13 cellular contexts compared by ENCODE assay signal in the genomic region with DNA sequence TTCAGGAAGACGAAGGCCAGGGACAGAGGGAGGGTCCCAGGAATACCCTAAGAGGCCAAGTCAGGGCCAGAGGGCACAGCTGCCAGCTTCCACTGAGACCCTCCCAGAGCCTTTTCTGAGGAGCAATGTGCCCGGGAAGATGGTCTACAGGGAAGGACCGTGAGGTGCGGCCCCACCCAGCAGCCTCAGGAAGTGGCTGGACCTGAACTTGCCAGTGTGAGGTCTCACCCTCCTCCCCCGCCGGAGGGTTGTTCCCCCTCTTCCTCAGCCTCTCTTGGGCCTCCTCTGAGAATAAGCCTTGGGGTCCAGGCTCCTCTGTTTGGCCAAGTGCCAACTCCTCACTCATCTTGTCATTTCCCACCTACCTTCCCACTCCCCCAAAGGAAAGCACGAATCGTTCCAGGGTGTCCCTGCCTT. TPM values are rescaled to one million over a fixed set of nuclear protein-coding genes. Genes with fewer than 3 reads are reported as not detected.
DNase-seq lines count a peak whose midpoint lies in the region; ATAC-seq, FAIRE-seq and TF ChIP-seq lines count a peak whose summit lies in the region.
"Had no signal": no experiment of that assay in that cellular context is flagged by ENCODE, and none has a peak within 500 bp of the region (broad histone marks: within the 10 kb centered on the region; RNA-seq: fewer than 3 reads in every experiment).

No MANE protein-coding gene starts in this region.

- H3K27ac Mint-ChIP-seq in astrocyte (ENCODE audit: unreplicated experiment) (no peak overlapping the region), osteocyte (ENCODE audit: unreplicated experiment) (no peak overlapping the region), H9 (no peak overlapping the region; a peak in 1 of 7 replicates)
- H3K27ac Mint-ChIP-seq: activated T-helper 1 cell treated with anti-CD3 and anti-CD28 coated beads, Interleukin-12 subunit alpha, Interleukin-12 subunit beta, Interleukin-2, Interleukin-4 antibody, amounts not matched to agents 30 ng/mL and 10 ng/mL and 1 ng/mL, durations not matched to agents 14 hours and 24 hours and 36 hours had no signal

- H3K56ac ChIP-seq in H9 (ENCODE audit: insufficient read length, low read depth, low read length) = no peak overlapping the region

- H2BK120ac ChIP-seq in H9 (ENCODE audit: low read depth, low read length, poor library complexity, severe bottlenecking) = no peak overlapping the region

- no peak overlapping the region for H4K91ac ChIP-seq in H9 (ENCODE audit: insufficient read length, low read depth, low read length)

- H3K4me2 ChIP-seq in astrocyte (ENCODE audit: low read length) = no peak overlapping the region
- peak overlapping the region; percentile 53 for H3K4me2 ChIP-seq in endothelial cell of umbilical vein (ENCODE audit: insufficient read depth, low read length)
- no peak overlapping the region for H3K4me2 ChIP-seq in H9 (ENCODE audit: insufficient read depth, insufficient read length, low read length)
- H3K4me2 ChIP-seq: BLaER1 had no signal

- no peak overlapping the region for H4K8ac ChIP-seq in H9 (replicated peaks; ENCODE audit: insufficient read length, low read depth, low read length)

- H3K4me1 ChIP-seq in astrocyte (ENCODE audit: insufficient read depth, low read length) (peaks cover 20% of the 10 kb centered on the region), endothelial cell of umbilical vein (ENCODE audit: control insufficient read depth, extremely low read depth, insufficient read depth, low read length) (peaks cover 17% of the 10 kb centered on the region), muscle layer of duodenum (ENCODE audit: control insufficient read depth in 1 of 2, insufficient read depth in 2 of 2, low read length in 2 of 2) (no peaks in the 10 kb centered on the region), aorta (ENCODE audit: control insufficient read depth in 1 of 2, insufficient read depth in 2 of 2, low read length in 2 of 2) (no peaks in the 10 kb centered on the region), H9 (ENCODE audit: insufficient read depth, low read length) (no peaks in the 10 kb centered on the region; the same call in 1 of the 2 replicates)
- H3K4me1 ChIP-seq: BLaER1 had no signal

- CTCF ChIA-PET in endothelial cell of umbilical vein (lab: Charles Lee) = interaction anchor here (0.7 to 7.3 kb wide), 18 partner anchors 9 to 345 kb away, joined by 3 to 130 read pairs (median 4); partner anchors contain the start of gene SHB

- H3T11ph ChIP-seq in H9 (ENCODE audit: low read length) = no peak overlapping the region

- no peak overlapping the region for H3K4me3 Mint-ChIP-seq in astrocyte (ENCODE audit: unreplicated experiment)
- H3K4me3 Mint-ChIP-seq in osteocyte (ENCODE audit: unreplicated experiment) = no peak overlapping the region
- no peak overlapping the region for H3K4me3 Mint-ChIP-seq in H9
- H3K4me3 Mint-ChIP-seq: activated T-helper 1 cell treated with anti-CD3 and anti-CD28 coated beads, Interleukin-12 subunit alpha, Interleukin-12 subunit beta, Interleukin-2, Interleukin-4 antibody, amounts not matched to agents 30 ng/mL and 10 ng/mL and 1 ng/mL, durations not matched to agents 14 hours and 24 hours and 36 hours; naive thymus-derived CD8-positive, alpha-beta T cell had no signal

- 67 to 69% methylated on average over 8 of the region's 8 CpGs for WGBS in aorta, 2 donors
- no CpG with 5 or more reads among the region's 8 CpGs for WGBS in H9 (ENCODE audit: extremely low coverage, insufficient read length, low lambda C conversion rate)

- no TSS peak for BruUV-seq in endothelial cell of umbilical vein (replicated peaks; lab: Mats Ljungman, UMichigan)

- H2BK5ac ChIP-seq in H9 (ENCODE audit: insufficient read length, low read length) = no peak overlapping the region

- H3K4me3 ChIP-seq in astrocyte (ENCODE audit: insufficient read depth, low read depth, low read length) = no peak overlapping the region
- no peak overlapping the region for H3K4me3 ChIP-seq in endothelial cell of umbilical vein (replicated peaks in 1 of 3; ENCODE audit: insufficient read depth in 1 of 3, low read depth in 1 of 3, low read length in 3 of 3)
- no peak overlapping the region for H3K4me3 ChIP-seq in muscle layer of duodenum (ENCODE audit: low read depth in 1 of 2, low read length in 2 of 2)
- H3K4me3 ChIP-seq in aorta (ENCODE audit: low read length in 2 of 2) = no peak overlapping the region
- H3K4me3 ChIP-seq: BLaER1 had no signal

- no peak overlapping the region for H3K23ac ChIP-seq in H9 (ENCODE audit: insufficient read length, low read depth, low read length)

- H3K36me3 ChIP-seq in astrocyte (ENCODE audit: insufficient read depth, low read length) (peaks cover 4% of the 10 kb centered on the region), endothelial cell of umbilical vein (ENCODE audit: control insufficient read depth in 2 of 2, extremely low read depth in 1 of 2, insufficient read depth in 2 of 2, low read length in 2 of 2) (peaks cover 0 to 5% of the 10 kb centered on the region in 2 experiments), muscle layer of duodenum (ENCODE audit: control insufficient read depth in 1 of 2, insufficient read depth in 2 of 2, low read length in 2 of 2) (peaks cover 5 to 10% of the 10 kb centered on the region in 2 donors), aorta (ENCODE audit: control insufficient read depth in 1 of 2, insufficient read depth in 2 of 2, low read length in 1 of 2) (no peaks in the 10 kb centered on the region)
- H3K36me3 ChIP-seq: BLaER1 had no signal

- no peak overlapping the region for H4K5ac ChIP-seq in H9 (ENCODE audit: insufficient read length, low read depth, low read length)

- no peak overlapping the region for H2BK20ac ChIP-seq in H9 (ENCODE audit: low read depth, low read length, poor library complexity, severe bottlenecking)

- no peaks in the 10 kb centered on the region for H3K9me3 ChIP-seq in astrocyte (ENCODE audit: insufficient read depth, low read depth, low read length)
- no peaks in the 10 kb centered on the region for H3K9me3 ChIP-seq in endothelial cell of umbilical vein (replicated peaks; ENCODE audit: control insufficient read depth, insufficient read depth, low read length)
- H3K9me3 ChIP-seq in muscle layer of duodenum (ENCODE audit: control insufficient read depth in 1 of 2, low read length in 2 of 2) = no peaks in the 10 kb centered on the region
- H3K9me3 ChIP-seq in aorta (ENCODE audit: control insufficient read depth, low read length) = no peaks in the 10 kb centered on the region
- no peaks in the 10 kb centered on the region for H3K9me3 ChIP-seq in H9 (ENCODE audit: control insufficient read depth, low read depth, low read length)
- H3K9me3 ChIP-seq: BLaER1 had no signal

- H4K20me1 ChIP-seq in astrocyte (ENCODE audit: insufficient read depth, low read length) (peaks cover 6% of the 10 kb centered on the region), endothelial cell of umbilical vein (replicated peaks; ENCODE audit: control insufficient read depth, extremely low read depth, insufficient read depth, low read length) (no peaks in the 10 kb centered on the region), H9 (ENCODE audit: control insufficient read depth, insufficient read depth, insufficient read length) (no peaks in the 10 kb centered on the region)
- H4K20me1 ChIP-seq: BLaER1 had no signal

- H3K18ac ChIP-seq in H9 (ENCODE audit: insufficient read length, low read depth, low read length) = no peak overlapping the region

- no peak for DNase-seq in astrocyte (ENCODE audit: low read depth)
- DNase-seq in endothelial cell of umbilical vein (ENCODE audit: low read depth, low spot score) = peak; percentile 28
- DNase-seq in substantia nigra (lab: John Stamatoyannopoulos, UW) = no peak
- DNase-seq in aorta = no peak
- DNase-seq in osteocyte (ENCODE audit: extremely low spot score, unreplicated experiment) = no peak
- DNase-seq in H9 = no peak
- DNase-seq: naive thymus-derived CD8-positive, alpha-beta T cell; NCI-H2107 had no signal

- H3K23me2 ChIP-seq in H9 (ENCODE audit: insufficient read length, low read depth, low read length, poor library complexity, severe bottlenecking) = no peaks in the 10 kb centered on the region

- H2BK15ac ChIP-seq in H9 (ENCODE audit: low read depth, low read length) = no peak overlapping the region

- no peak overlapping the region for H3K14ac ChIP-seq in H9 (ENCODE audit: insufficient read depth, low read length)

- H3K9ac ChIP-seq in astrocyte (ENCODE audit: low read length) (peak overlapping the region; percentile 10), endothelial cell of umbilical vein (replicated peaks; ENCODE audit: extremely low read depth, insufficient read depth, low read length) (peak overlapping the region; percentile 42), H9 (ENCODE audit: extremely low read depth, insufficient read length, low read length) (no peak overlapping the region)
- H3K9ac ChIP-seq: BLaER1 had no signal

- H3K9me1 ChIP-seq in endothelial cell of umbilical vein (replicated peaks; ENCODE audit: control insufficient read depth, extremely low read depth, insufficient read depth, low read length) = no peaks in the 10 kb centered on the region

- peaks cover 28% of the 10 kb centered on the region for H3K36me3 Mint-ChIP-seq in astrocyte (ENCODE audit: low read depth, unreplicated experiment)
- H3K36me3 Mint-ChIP-seq in osteocyte (ENCODE audit: unreplicated experiment) = peaks cover 9% of the 10 kb centered on the region
- H3K36me3 Mint-ChIP-seq in H9 (ENCODE audit: insufficient read depth in 1 of 3, low read depth in 3 of 3) = peaks cover 0 to 8% (median 0%) of the 10 kb centered on the region in 3 experiments; a peak in 1 of 7 replicates
- H3K36me3 Mint-ChIP-seq: naive thymus-derived CD8-positive, alpha-beta T cell had no signal

- H3K79me2 ChIP-seq in astrocyte (ENCODE audit: insufficient read depth, low read length) = peaks cover 9% of the 10 kb centered on the region
- no peaks in the 10 kb centered on the region for H3K79me2 ChIP-seq in endothelial cell of umbilical vein (ENCODE audit: control insufficient read depth, insufficient read depth, low read length)
- no peaks in the 10 kb centered on the region for H3K79me2 ChIP-seq in H9 (ENCODE audit: insufficient read depth, low read length)

- H2AK5ac ChIP-seq in H9 (ENCODE audit: insufficient read length, low read length) = no peak overlapping the region

- no peaks in the 10 kb centered on the region for H3K79me1 ChIP-seq in H9 (ENCODE audit: insufficient read depth, low read depth, low read length, poor library complexity, severe bottlenecking)

- no peak overlapping the region for H3K4ac ChIP-seq in H9 (ENCODE audit: low read depth, low read length)

- POLR2A ChIA-PET in endothelial cell of umbilical vein (lab: Charles Lee) = interaction anchor here (0.7 to 1.0 kb wide), 3 partner anchors 53 to 418 kb away, joined by 3 to 4 read pairs (median 4); no protein-coding TSS in a partner anchor

- H2BK12ac ChIP-seq in H9 (ENCODE audit: insufficient read length, low read depth, low read length) = no peak overlapping the region

- no peak overlapping the region for H2AFZ ChIP-seq in astrocyte (ENCODE audit: low read depth, low read length)
- no peak overlapping the region for H2AFZ ChIP-seq in endothelial cell of umbilical vein (ENCODE audit: low read depth, low read length)
- H2AFZ ChIP-seq in H9 (ENCODE audit: low read length) = no peak overlapping the region

- FAIRE-seq in astrocyte (lab: Jason Lieb, UNC) (no peak), endothelial cell of umbilical vein (lab: Jason Lieb, UNC) (no peak)
- FAIRE-seq: RCC 7860 had no signal

- H3K9me3 Mint-ChIP-seq in astrocyte (ENCODE audit: unreplicated experiment) = no peaks in the 10 kb centered on the region
- no peaks in the 10 kb centered on the region for H3K9me3 Mint-ChIP-seq in osteocyte (ENCODE audit: unreplicated experiment)
- no peaks in the 10 kb centered on the region for H3K9me3 Mint-ChIP-seq in H9
- H3K9me3 Mint-ChIP-seq: activated T-helper 1 cell treated with anti-CD3 and anti-CD28 coated beads, Interleukin-12 subunit alpha, Interleukin-12 subunit beta, Interleukin-2, Interleukin-4 antibody, amounts not matched to agents 30 ng/mL and 10 ng/mL and 1 ng/mL, durations not matched to agents 14 hours and 24 hours and 36 hours; naive thymus-derived CD8-positive, alpha-beta T cell had no signal

- TF ChIP-seq CTCF in astrocyte (IDR thresholded peaks at IDR 0.05; ENCODE audit: insufficient read depth, low read depth, low read length) = no peak
- TF ChIP-seq CTCF in endothelial cell of umbilical vein (IDR thresholded peaks at IDR 0.05; ENCODE audit: extremely low read depth in 1 of 2, insufficient read depth in 1 of 2, low read depth in 1 of 2, low read length in 2 of 2) = no peak
- TF ChIP-seq CTCF in osteocyte (IDR thresholded peaks at IDR 0.05) = no peak
- no peak for TF ChIP-seq CTCF in H9 (conservative IDR thresholded peaks at IDR 0.05)

- intact Hi-C loops in endothelial cell of umbilical vein (cut with micrococcal nuclease) = loop anchor here (1.0 to 2.0 kb wide), 6 partner anchors 21 to 150 kb away; no protein-coding TSS in a partner anchor
- intact Hi-C loops in aorta (cut with DNase I) = loop anchor here in 1 of 2 donors (5.0 to 10.0 kb wide), 2 partner anchors 97 to 170 kb away; no protein-coding TSS in a partner anchor

- no peaks in the 10 kb centered on the region for H3K27me3 ChIP-seq in astrocyte (ENCODE audit: insufficient read depth, low read length)
- no peaks in the 10 kb centered on the region for H3K27me3 ChIP-seq in endothelial cell of umbilical vein (ENCODE audit: control insufficient read depth in 2 of 2, insufficient read depth in 2 of 2, low read length in 2 of 2)
- no peaks in the 10 kb centered on the region for H3K27me3 ChIP-seq in muscle layer of duodenum (ENCODE audit: low read depth, low read length)
- H3K27me3 ChIP-seq in aorta (ENCODE audit: control insufficient read depth in 1 of 2, insufficient read depth in 2 of 2, low read length in 1 of 2) = no peaks in the 10 kb centered on the region
- H3K27me3 ChIP-seq in H9 (ENCODE audit: insufficient read depth, low read length) = no peaks in the 10 kb centered on the region
- H3K27me3 ChIP-seq: BLaER1 had no signal

- H3K27me3 Mint-ChIP-seq in astrocyte (ENCODE audit: low read depth, unreplicated experiment) (no peaks in the 10 kb centered on the region), osteocyte (ENCODE audit: unreplicated experiment) (no peaks in the 10 kb centered on the region), H9 (ENCODE audit: low read depth) (no peaks in the 10 kb centered on the region; the same call in 1 of the 2 replicates)

- H3K4me1 Mint-ChIP-seq in astrocyte (ENCODE audit: low read depth, unreplicated experiment) (peaks cover 30% of the 10 kb centered on the region), osteocyte (ENCODE audit: unreplicated experiment) (peaks cover 11% of the 10 kb centered on the region), H9 (peaks cover 36 to 51% of the 10 kb centered on the region in 2 experiments)

- H3K27ac ChIP-seq in astrocyte (ENCODE audit: low read depth, low read length) (no peak overlapping the region), endothelial cell of umbilical vein (ENCODE audit: insufficient read depth, low read depth, low read length) (peak overlapping the region; percentile 78), muscle layer of duodenum (ENCODE audit: low read length) (peak overlapping the region; percentile 10), substantia nigra (ENCODE audit: low read depth, low read length, poor library complexity, severe bottlenecking) (peak overlapping the region; percentile 20), aorta (ENCODE audit: low read depth in 1 of 2, low read length in 2 of 2) (no peak overlapping the region), H9 (ENCODE audit: insufficient read length, low read depth, low read length) (no peak overlapping the region)
- H3K27ac ChIP-seq: BLaER1, VCaP had no signal

- TF ChIP-seq POLR2A in endothelial cell of umbilical vein (IDR thresholded peaks at IDR 0.05; ENCODE audit: low read depth, low read length) = no peak

- dilution Hi-C loops in endothelial cell of umbilical vein (cut with MboI; ENCODE audit: extremely low pct_ligation_motif_present, low sequenced_read_pairs) = no loop called here

- ATAC-seq in aorta (ENCODE audit: low FRiP score) = no peak
- ATAC-seq: naive thymus-derived CD8-positive, alpha-beta T cell had no signal

RNA-seq across cellular contexts. Expression of gene SLC25A51, which starts 13.4 kb away (rescaled TPM):
- total RNA-seq in astrocyte = 37.1 and 39.6 TPM in 2 replicates
- 36.2 and 38.3 TPM in 2 replicates for total RNA-seq in endothelial cell of umbilical vein
- 14.8 and 15.4 TPM in 2 replicates for polyA plus RNA-seq in endothelial cell of umbilical vein
- polyA plus RNA-seq in endothelial cell of umbilical vein (2011; cell fraction: cytosol; rRNA removed) = 17.0 and 17.2 TPM in 2 replicates
- 13.2 and 17.7 TPM in 2 replicates for polyA plus RNA-seq in endothelial cell of umbilical vein (2011; cell fraction: nucleus; rRNA removed)
- 14.1 and 21.7 TPM in 2 replicates for polyA plus RNA-seq in endothelial cell of umbilical vein (2012)
- 62.4 and 62.5 TPM in 2 replicates for polyA minus RNA-seq in endothelial cell of umbilical vein
- polyA minus RNA-seq in endothelial cell of umbilical vein (2011; cell fraction: cytosol; rRNA and poly(A)+ RNA removed) = 19.7 TPM
- 23.3 and 28.9 TPM in 2 replicates for polyA minus RNA-seq in endothelial cell of umbilical vein (2011; cell fraction: nucleus; rRNA and poly(A)+ RNA removed)
- 10 to 100 TPM; 23.4 to 24.3 TPM for total RNA-seq in aorta
- polyA plus RNA-seq in aorta = 1 to 10 TPM; 4.8 to 6.2 TPM
- total RNA-seq in osteocyte = 37.5 and 43.2 TPM in 2 replicates
- 12.4 and 12.9 TPM in 2 replicates for total RNA-seq in H9 (2021)

Comparison
In these comparisons a context has a peak if more than half of its experiments do, and no peak if none do; other contexts are left out.
1. H3K27ac ChIP-seq: peak in endothelial cell of umbilical vein (single experiment), muscle layer of duodenum (single experiment) and substantia nigra (single experiment); none in astrocyte (single experiment), aorta (0 of 2) and H9 (single experiment).